ENCODE assay signal across 8 cellular contexts in the genomic region with DNA sequence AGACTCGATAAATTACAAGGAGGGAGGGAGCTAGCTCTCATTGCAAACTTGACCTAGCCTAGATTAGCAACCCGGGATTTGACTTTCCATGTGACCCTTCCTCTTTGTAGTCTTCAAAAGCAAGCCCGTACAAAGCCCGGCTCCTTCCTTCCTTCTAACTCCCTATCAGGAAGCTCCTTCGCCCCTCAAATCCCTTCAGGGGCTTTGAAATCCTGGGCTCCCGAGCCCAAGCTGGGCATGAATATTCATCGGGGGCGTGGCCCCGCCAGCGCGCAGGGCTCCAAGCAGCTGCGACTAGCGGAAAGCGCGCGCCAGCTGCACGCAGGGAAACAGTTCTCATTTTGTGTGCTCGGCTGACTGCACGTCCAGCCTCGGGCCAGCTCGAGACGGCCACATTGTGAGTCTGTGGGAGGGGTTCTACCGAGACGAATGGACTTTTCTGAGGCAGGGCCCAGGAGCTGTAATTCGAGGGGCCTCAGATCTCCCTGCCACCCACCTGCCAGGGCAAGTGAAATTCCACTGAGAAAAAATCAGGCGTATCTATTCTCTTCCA.
A peak's percentile ranks its signal among the peaks of the same experiment; 100 is the strongest.
DNase-seq lines count a peak whose midpoint lies in the region; ATAC-seq, FAIRE-seq and TF ChIP-seq lines count a peak whose summit lies in the region.

No MANE protein-coding gene starts in this region.

- peak; percentile 52 for FAIRE-seq in H54 (lab: Jason Lieb, UNC)

- H3K4me1 ChIP-seq in ES-I3 (ENCODE audit: insufficient read depth, low read length) (peaks cover 31% of the 10 kb centered on the region), SJCRH30 (peaks cover 14% of the 10 kb centered on the region)

- H3K9me3 Mint-ChIP-seq in activated naive CD8-positive, alpha-beta T cell treated with anti-CD3 and anti-CD28 coated beads for 36 hours = no peaks in the 10 kb centered on the region

- peak; percentile 98 for ATAC-seq in Right ventricle myocardium superior (ENCODE audit: poor library complexity)
- peak; percentile 83 for ATAC-seq in omental fat pad (ENCODE audit: low FRiP score)

- peaks cover 2% of the 10 kb centered on the region for H3K36me3 Mint-ChIP-seq in activated naive CD8-positive, alpha-beta T cell treated with anti-CD3 and anti-CD28 coated beads for 36 hours

- intact Hi-C loops in Right ventricle myocardium superior (cut with DNase I) = loop anchor here (10.0 kb wide), 1 partner anchor 83 kb away; a partner anchor contains a TSS

- no peak for TF ChIP-seq CTCF in LNCaP clone FGC (IDR thresholded peaks at IDR 0.05; ENCODE audit: control insufficient read depth, extremely low read depth, insufficient read depth)
- TF ChIP-seq CTCF in omental fat pad (IDR thresholded peaks at IDR 0.05) = no peak

- peak overlapping the region; percentile 92 for H3K27ac ChIP-seq in SJCRH30

- peak overlapping the region; percentile 86 for H3K27ac Mint-ChIP-seq in activated naive CD8-positive, alpha-beta T cell treated with anti-CD3 and anti-CD28 coated beads for 36 hours

- H3K4me3 ChIP-seq in LNCaP clone FGC (ENCODE audit: low read depth, low read length) = peak overlapping the region; percentile 6; the same call in 1 of the 2 replicates
- peak overlapping the region; percentile 61 for H3K4me3 ChIP-seq in SJCRH30

- peak overlapping the region; percentile 64 for H3K9ac ChIP-seq in ES-I3 (ENCODE audit: low read depth, low read length)

- peaks cover 12% of the 10 kb centered on the region for H3K27me3 Mint-ChIP-seq in activated naive CD8-positive, alpha-beta T cell treated with anti-CD3 and anti-CD28 coated beads for 36 hours

- H3K9me3 ChIP-seq in ES-I3 (ENCODE audit: control insufficient read depth, insufficient read depth, low read length) (no peaks in the 10 kb centered on the region), SJCRH30 (replicated peaks) (no peaks in the 10 kb centered on the region)

- 0 out of 2 replicates have a peak, but pooled peaks cover 3% of the 10 kb centered on the region for H3K36me3 ChIP-seq in ES-I3 (ENCODE audit: insufficient read depth, low read length)
- H3K36me3 ChIP-seq in SJCRH30 = no peaks in the 10 kb centered on the region

- peaks cover 19% of the 10 kb centered on the region for H3K4me1 Mint-ChIP-seq in activated naive CD8-positive, alpha-beta T cell treated with anti-CD3 and anti-CD28 coated beads for 36 hours

- H3K27me3 ChIP-seq in SJCRH30 = no peaks in the 10 kb centered on the region

- peak overlapping the region; percentile 84 for H3K4me3 Mint-ChIP-seq in activated naive CD8-positive, alpha-beta T cell treated with anti-CD3 and anti-CD28 coated beads for 36 hours

- TF ChIP-seq POLR2A in H54 (IDR thresholded peaks at IDR 0.05; ENCODE audit: low read depth, low read length) = no peak

- DNase-seq in H54 (ENCODE audit: insufficient read length, low spot score) = peak; percentile 38
- no peak for DNase-seq in LNCaP clone FGC (ENCODE audit: low read depth)
- DNase-seq in SJCRH30 = peak; percentile 98 to 99
- peak; percentile 70 for DNase-seq in activated naive CD8-positive, alpha-beta T cell treated with anti-CD3 and anti-CD28 coated beads for 36 hours
- peak; percentile 93 for DNase-seq in Right ventricle myocardium superior
- peak; percentile 38 for DNase-seq in omental fat pad (ENCODE audit: low spot score)
- DNase-seq in ureter (ENCODE audit: low spot score) = peak; percentile 79
